ENCODE assay signal across 18 cellular contexts in genomic region chr17:8255499-8255898, GRCh38. TPM values are rescaled to one million over a fixed set of nuclear protein-coding genes. Genes with fewer than 3 reads are reported as not detected.
A peak's percentile ranks its signal among the peaks of the same experiment; 100 is the strongest.
DNase-seq lines count a peak whose midpoint lies in the region; ATAC-seq and TF ChIP-seq lines count a peak whose summit lies in the region.
"Had no signal": no experiment of that assay in that cellular context is flagged by ENCODE, and none has a peak within 500 bp of the region (broad histone marks: within the 10 kb centered on the region; RNA-seq: fewer than 3 reads in every experiment).

No MANE protein-coding gene starts in this region.

- no peaks in the 10 kb centered on the region for H3K27me3 ChIP-seq in cardiac muscle cell
- no peaks in the 10 kb centered on the region for H3K27me3 ChIP-seq in testis
- H3K27me3 ChIP-seq: upper lobe of left lung had no signal

- H3K4me1 Mint-ChIP-seq in chondrocyte (ENCODE audit: low read depth) = peaks cover 2% of the 10 kb centered on the region

- peak; percentile 14 for TF ChIP-seq CTCF in cardiac muscle cell (IDR thresholded peaks at IDR 0.05; ENCODE audit: low read depth, low read length)
- TF ChIP-seq CTCF in chondrocyte (IDR thresholded peaks at IDR 0.05) = peak; percentile 26
- no peak for TF ChIP-seq CTCF in testis (IDR thresholded peaks at IDR 0.05)

- no peak overlapping the region for H3K4me3 Mint-ChIP-seq in chondrocyte (ENCODE audit: unreplicated experiment)
- H3K4me3 Mint-ChIP-seq: activated naive CD4-positive, alpha-beta T cell treated with anti-CD3 and anti-CD28 coated beads, Interleukin-2, amount 10 ng/mL, durations not matched to agents 7 days and 5 days; brain; stimulated activated naive B cell treated with anti-CD40 and anti-IgM and Interleukin-4, amounts not matched to agents 10 μg/mL and 1 μg/mL and 100 μg/mL, for 72 hours; T-helper 2 cell treated with Interferon-gamma antibody and Interleukin-4, amounts not matched to agents 5 μg/mL and 100 μg/mL, for 36 hours had no signal

- no peak for ATAC-seq in left ventricle myocardium superior
- ATAC-seq: stimulated activated naive B cell treated with anti-CD40 and anti-IgM and Interleukin-4, amounts not matched to agents 10 μg/mL and 1 μg/mL and 100 μg/mL, for 72 hours had no signal

- H3K27me3 Mint-ChIP-seq in chondrocyte (ENCODE audit: low read depth) = no peaks in the 10 kb centered on the region
- H3K27me3 Mint-ChIP-seq: activated naive CD4-positive, alpha-beta T cell treated with anti-CD3 and anti-CD28 coated beads, Interleukin-2, amount 10 ng/mL, durations not matched to agents 7 days and 5 days; brain; naive B cell; progenitor cell of endocrine pancreas; stimulated activated naive B cell treated with anti-CD40 and anti-IgM and Interleukin-4, amounts not matched to agents 10 μg/mL and 1 μg/mL and 100 μg/mL, for 72 hours had no signal

- no peaks in the 10 kb centered on the region for H3K9me3 Mint-ChIP-seq in chondrocyte (ENCODE audit: low read depth)
- H3K9me3 Mint-ChIP-seq: activated naive CD4-positive, alpha-beta T cell treated with anti-CD3 and anti-CD28 coated beads, Interleukin-2, amount 10 ng/mL, durations not matched to agents 7 days and 5 days; brain; naive B cell; stimulated activated naive B cell treated with anti-CD40 and anti-IgM and Interleukin-4, amounts not matched to agents 10 μg/mL and 1 μg/mL and 100 μg/mL, for 72 hours; T-helper 2 cell treated with Interferon-gamma antibody and Interleukin-4, amounts not matched to agents 5 μg/mL and 100 μg/mL, for 36 hours had no signal

- peaks cover 10% of the 10 kb centered on the region for H3K36me3 Mint-ChIP-seq in chondrocyte (ENCODE audit: low read depth)

- H3K9me3 ChIP-seq in cardiac muscle cell (ENCODE audit: low read depth) = no peaks in the 10 kb centered on the region
- H3K9me3 ChIP-seq in testis = no peaks in the 10 kb centered on the region
- H3K9me3 ChIP-seq: upper lobe of left lung had no signal

- H3K27ac Mint-ChIP-seq in chondrocyte (ENCODE audit: unreplicated experiment) = no peak overlapping the region
- H3K27ac Mint-ChIP-seq: activated naive CD4-positive, alpha-beta T cell treated with anti-CD3 and anti-CD28 coated beads, Interleukin-2, amount 10 ng/mL, durations not matched to agents 7 days and 5 days; brain; progenitor cell of endocrine pancreas; stimulated activated naive B cell treated with anti-CD40 and anti-IgM and Interleukin-4, amounts not matched to agents 10 μg/mL and 1 μg/mL and 100 μg/mL, for 72 hours; T-helper 2 cell treated with Interferon-gamma antibody and Interleukin-4, amounts not matched to agents 5 μg/mL and 100 μg/mL, for 36 hours had no signal

- H3K4me1 ChIP-seq in cardiac muscle cell (ENCODE audit: low read depth) (no peaks in the 10 kb centered on the region), testis (no peaks in the 10 kb centered on the region)
- H3K4me1 ChIP-seq: upper lobe of left lung had no signal

- DNase-seq in cardiac muscle cell (ENCODE audit: low read depth in 1 of 2, low spot score in 1 of 2) (no peak), left ventricle myocardium superior (no peak), chondrocyte (ENCODE audit: low spot score) (no peak), testis (no peak), NCI-H1436 (lab: John Stamatoyannopoulos, UW) (no peak), DMS79 (lab: John Stamatoyannopoulos, UW) (no peak)
- DNase-seq: activated naive CD4-positive, alpha-beta T cell treated with anti-CD3 and anti-CD28 coated beads, Interleukin-2, amount 10 ng/mL, durations not matched to agents 7 days and 5 days; effector CD8-positive, alpha-beta T cell; HCEC 1CT; naive B cell; NCI-H1694 treated with DMSO at 0.1 percent for 48 hours; NCI-H446; SIG-M5; stimulated activated naive B cell treated with anti-CD40 and anti-IgM and Interleukin-4, amounts not matched to agents 10 μg/mL and 1 μg/mL and 100 μg/mL, for 72 hours had no signal

- H3K36me3 ChIP-seq in cardiac muscle cell (peaks cover 21% of the 10 kb centered on the region), testis (ENCODE audit: low read depth, missing control alignments) (no peaks in the 10 kb centered on the region)

- H3K4me3 ChIP-seq in cardiac muscle cell (no peak overlapping the region), testis (no peak overlapping the region)
- H3K4me3 ChIP-seq: upper lobe of left lung had no signal

- 89 to 94% methylated on average over 8 to 9 of the region's 9 CpGs for WGBS in testis, 2 donors

- H3K27ac ChIP-seq in cardiac muscle cell (no peak overlapping the region), testis (no peak overlapping the region)
- H3K27ac ChIP-seq: upper lobe of left lung had no signal

- no peak for TF ChIP-seq POLR2A in testis (IDR thresholded peaks at IDR 0.05)

- intact Hi-C loops in left ventricle myocardium superior (cut with micrococcal nuclease) (no loop called here), testis (cut with DNase I; ENCODE audit: low total_unique reads) (no loop called here)

RNA-seq across cellular contexts. Expression of gene PFAS, which starts 6.4 kb away (rescaled TPM):
- total RNA-seq in cardiac muscle cell (49.9 and 62.5 TPM in 2 replicates), left ventricle myocardium superior (12.1 TPM), chondrocyte (30.2 to 52.1 TPM (median 32.7 TPM) in 3 replicates), testis (10 to 100 TPM; 33.3 to 40.5 TPM)
- polyA plus RNA-seq in cardiac muscle cell (48.2 and 62.0 TPM in 2 replicates), testis (ENCODE audit: insufficient read depth, low read depth, low replicate concordance) (17.6 TPM)

RNA-seq across cellular contexts. Expression of gene CTC1, which starts 7.6 kb away (rescaled TPM):
- total RNA-seq in cardiac muscle cell (7.4 and 15.6 TPM in 2 replicates), left ventricle myocardium superior (16.2 TPM), chondrocyte (19.9 to 28.7 TPM (median 22.1 TPM) in 3 replicates), testis (10 to 100 TPM; 30.3 to 40.0 TPM)
- polyA plus RNA-seq in cardiac muscle cell (17.1 and 23.0 TPM in 2 replicates), testis (ENCODE audit: insufficient read depth, low read depth, low replicate concordance) (22.8 TPM)

RNA-seq across cellular contexts. Expression of gene RANGRF, which starts 33.0 kb away (rescaled TPM):
- total RNA-seq in cardiac muscle cell (40.0 and 43.6 TPM in 2 replicates), left ventricle myocardium superior (24.9 TPM), chondrocyte (19.8 to 24.5 TPM (median 21.2 TPM) in 3 replicates), testis (10 to 100 TPM; 37.5 to 43.0 TPM)
- polyA plus RNA-seq in cardiac muscle cell (75.5 and 89.2 TPM in 2 replicates), testis (ENCODE audit: insufficient read depth, low read depth, low replicate concordance) (163 TPM)

RNA-seq across cellular contexts. Expression of gene SLC25A35, which starts 39.7 kb away (rescaled TPM):
- total RNA-seq in cardiac muscle cell (3.5 and 9.5 TPM in 2 replicates), left ventricle myocardium superior (2.2 TPM), chondrocyte (4.2 to 8.4 TPM (median 5.5 TPM) in 3 replicates), testis (10 to 100 TPM; 13.1 to 28.2 TPM)
- polyA plus RNA-seq in cardiac muscle cell (6.0 and 7.9 TPM in 2 replicates), testis (ENCODE audit: insufficient read depth, low read depth, low replicate concordance) (29.9 TPM)

RNA-seq across cellular contexts. Expression of gene AURKB, which starts 45.1 kb away (rescaled TPM):
- total RNA-seq in cardiac muscle cell (15.1 and 77.7 TPM in 2 replicates), left ventricle myocardium superior (0.47 TPM), chondrocyte (8.6 to 14.1 TPM (median 8.9 TPM) in 3 replicates), testis (1 to 10 TPM; 2.4 to 3.7 TPM)
- polyA plus RNA-seq in cardiac muscle cell (17.8 and 133 TPM in 2 replicates), testis (ENCODE audit: insufficient read depth, low read depth, low replicate concordance) (3.2 TPM)

Comparison
In these comparisons a context has a peak if more than half of its experiments do, and no peak if none do; other contexts are left out.
1. CTCF ChIP-seq: peak in cardiac muscle cell (single experiment) and chondrocyte (single experiment); none in testis (0 of 3).